ENCODE assay signal across 8 cellular contexts in the genomic region with DNA sequence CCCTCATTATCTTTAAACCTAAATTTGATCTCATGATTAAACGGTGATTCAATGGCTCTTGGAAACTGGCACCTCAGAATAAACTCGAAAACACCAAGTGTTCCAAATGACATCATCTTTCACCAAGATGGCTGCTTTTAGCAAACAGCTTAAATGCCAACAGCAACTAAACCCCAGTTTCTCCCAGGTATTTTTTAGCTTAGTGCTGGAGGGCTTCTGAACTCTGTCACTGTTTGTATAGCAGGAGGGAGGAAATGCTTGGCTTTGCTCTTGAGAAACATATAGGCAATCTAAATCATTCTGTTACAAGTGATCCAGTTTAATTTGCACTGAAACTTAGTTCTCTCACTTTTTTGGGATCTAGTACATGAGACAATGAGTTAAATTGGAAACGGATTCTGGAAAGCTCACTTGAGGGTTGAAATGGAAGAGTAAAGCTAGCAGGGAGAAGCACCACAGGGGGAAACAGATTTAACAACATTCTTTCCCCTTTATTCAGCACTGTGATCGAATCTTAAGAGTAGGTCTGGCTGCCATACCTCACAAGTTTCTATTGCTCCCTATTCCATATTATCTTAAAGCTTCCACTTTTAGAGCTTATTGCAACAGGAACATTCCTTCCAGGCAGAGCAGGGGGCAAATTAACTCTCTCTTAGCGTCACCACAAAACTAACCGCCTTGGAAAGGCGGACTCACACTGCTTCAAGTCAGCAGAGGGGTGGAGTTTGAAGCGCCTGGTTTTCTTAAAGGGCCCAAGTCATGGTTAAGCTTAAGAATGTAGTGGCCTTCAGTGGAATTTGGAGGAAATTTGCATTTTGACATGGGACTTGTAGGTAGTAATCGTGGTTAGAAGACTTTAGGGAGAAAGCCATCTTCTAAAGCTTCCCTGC. TPM values are rescaled to one million over a fixed set of nuclear protein-coding genes. Genes with fewer than 3 reads are reported as not detected.
DNase-seq lines count a peak whose midpoint lies in the region; ATAC-seq and TF ChIP-seq lines count a peak whose summit lies in the region.

No MANE protein-coding gene starts in this region.

- no peaks in the 10 kb centered on the region for H3K36me3 ChIP-seq in testis (ENCODE audit: low read depth, missing control alignments)

- peaks cover 42 to 48% (median 47%) of the 10 kb centered on the region in 3 donors for H3K4me1 Mint-ChIP-seq in naive B cell

- no peaks in the 10 kb centered on the region for H3K9me3 ChIP-seq in testis

- no peak for TF ChIP-seq CTCF in testis (IDR thresholded peaks at IDR 0.05)

- peak overlapping the region; percentile 66 to 88 for H3K4me3 ChIP-seq in testis

- peak overlapping the region; percentile 87 to 99 (median 98) for H3K4me3 Mint-ChIP-seq in naive B cell

- DNase-seq in Daoy (ENCODE audit: low read depth): peak; percentile 80
- peak; percentile 49 for DNase-seq in NCI-H146 treated with DMSO at 0.1 percent for 48 hours (lab: John Stamatoyannopoulos, UW; ENCODE audit: unreplicated experiment)
- DNase-seq in activated T-cell treated with anti-CD3 and anti-CD28 coated beads for 48 hours (ENCODE audit: low read depth): peak; percentile 34
- peak; percentile 91 for DNase-seq in fibroblast of gingiva (ENCODE audit: low read depth)
- no peak for DNase-seq in naive B cell
- peak; percentile 93 for DNase-seq in testis
- DNase-seq in activated CD4-positive, CD25-positive, alpha-beta regulatory T cell treated with anti-CD3 and anti-CD28 coated beads, Interleukin-2, amount 50 U/mL, for 72 hours: no peak

- intact Hi-C loops in testis (cut with DNase I; ENCODE audit: low total_unique reads): no loop called here

- WGBS in testis, 2 donors: 1 to 4% methylated on average over 9 of the region's 9 CpGs

- no peak for TF ChIP-seq POLR2A in testis (IDR thresholded peaks at IDR 0.05)

- no peaks in the 10 kb centered on the region for H3K27me3 Mint-ChIP-seq in naive B cell

- H3K36me3 Mint-ChIP-seq in naive B cell: no peaks in the 10 kb centered on the region

- peaks cover 16% of the 10 kb centered on the region for H3K4me1 ChIP-seq in testis

- H3K9me3 Mint-ChIP-seq in naive B cell: peaks cover 0 to 6% (median 4%) of the 10 kb centered on the region in 7 donors

- H3K27me3 ChIP-seq in testis: no peaks in the 10 kb centered on the region

- H3K27ac ChIP-seq in testis: peak overlapping the region; percentile 88

- ATAC-seq in GM21825 (IDR thresholded peaks at IDR 0.05; ENCODE audit: unreplicated experiment) (peak; percentile 28), naive B cell (ENCODE audit: low read depth in 2 of 2) (no peak)

- H3K27ac Mint-ChIP-seq in naive B cell: peak overlapping the region; percentile 90 to 98 (median 95)

RNA-seq across cellular contexts. Expression of gene CCDC6, which starts 1.8 kb away (rescaled TPM):
- 12.4 and 13.7 TPM in 2 replicates for total RNA-seq in Daoy (2014; rRNA removed; shearing (Covaris generic))
- polyA plus RNA-seq in naive B cell (ENCODE audit: low read depth in 6 of 6) (10 to 100 TPM in 4 of 6 donors, 1 to 10 TPM in 2; 7.8 to 20.9 (median 11.7) TPM), testis (ENCODE audit: insufficient read depth, low read depth, low replicate concordance) (21.1 TPM)
- 10 to 100 TPM; 41.7 to 52.2 TPM for total RNA-seq in testis

Comparison
In these comparisons a context has a peak if more than half of its experiments do, and no peak if none do; other contexts are left out.
1. DNase-seq: peak in Daoy (single experiment), NCI-H146 treated with DMSO at 0.1 percent for 48 hours (single experiment), activated T-cell treated with anti-CD3 and anti-CD28 coated beads for 48 hours (single experiment), fibroblast of gingiva (single experiment) and testis (single experiment); none in naive B cell (single experiment) and activated CD4-positive, CD25-positive, alpha-beta regulatory T cell treated with anti-CD3 and anti-CD28 coated beads, Interleukin-2, amount 50 U/mL, for 72 hours (single experiment).